In genomic region chr7:20185988-20186387, GRCh38 we compare ENCODE assay signal across 10 cellular contexts. TPM values are rescaled to one million over a fixed set of nuclear protein-coding genes. Genes with fewer than 3 reads are reported as not detected.
"Had no signal": no experiment of that assay in that cellular context is flagged by ENCODE, and none has a peak within 500 bp of the region (broad histone marks: within the 10 kb centered on the region; RNA-seq: fewer than 3 reads in every experiment).

No MANE protein-coding gene starts in this region.

- H2AFZ ChIP-seq: GM23248 had no signal

- H3K36me3 ChIP-seq: HAP-1 had no signal

- DNase-seq: GM23248, GOT3, H7, HFFc6, IMR-90, KBM-7 had no signal

- ATAC-seq: HCT116 had no signal

- H3K9me3 ChIP-seq: HAP-1 had no signal

- H3K27ac ChIP-seq: GM23248, HL-60 had no signal

- FAIRE-seq: HTR-8/SVneo had no signal

- H3K4me3 ChIP-seq: GM23248, HAP-1 had no signal

- H3K9ac ChIP-seq: GM23248 had no signal

RNA-seq across cellular contexts. Expression of gene MACC1, which starts 31.2 kb away (rescaled TPM):
- total RNA-seq: HFFc6 had no signal
- polyA plus RNA-seq: IMR-90 had no signal
